ENCODE assay signal across 1 cellular context in genomic region chr18:2569338-2570207, GRCh38.
TF ChIP-seq lines count a peak whose summit lies in the region.

No MANE protein-coding gene starts in this region.

TF ChIP-seq in HCT116, 20 proteins besides CTCF, POLR2A, EP300 and RAD21 (continued from another document):
- TF ChIP-seq CEBPB (IDR thresholded peaks at IDR 0.05; ENCODE audit: low read depth) (no peak), REST (IDR thresholded peaks at IDR 0.05; ENCODE audit: low read depth) (no peak), EZH2phosphoT487 (IDR thresholded peaks at IDR 0.05; ENCODE audit: borderline replicate concordance) (no peak), ZFX (IDR thresholded peaks at IDR 0.05) (no peak), ATF3 (IDR thresholded peaks at IDR 0.05) (no peak), ZNF274 (IDR thresholded peaks at IDR 0.05; ENCODE audit: low read depth, low read length) (no peak), EGR1 (IDR thresholded peaks at IDR 0.05; ENCODE audit: low read depth) (no peak), EZH2 (IDR thresholded peaks at IDR 0.05) (no peak), YY1 (IDR thresholded peaks at IDR 0.05; ENCODE audit: extremely low read depth, insufficient replicate concordance, low read depth, low read length) (no peak), JUND (IDR thresholded peaks at IDR 0.05) (no peak), CBX3 (IDR thresholded peaks at IDR 0.05; ENCODE audit: low read depth) (no peak), ELF1 (IDR thresholded peaks at IDR 0.05; ENCODE audit: borderline replicate concordance, low read depth) (no peak), TCF7L2 (IDR thresholded peaks at IDR 0.05; ENCODE audit: borderline replicate concordance, extremely low read depth, insufficient read depth, insufficient read length) (no peak), SIN3A (IDR thresholded peaks at IDR 0.05; ENCODE audit: low read depth) (no peak), SRF (IDR thresholded peaks at IDR 0.05; ENCODE audit: low read depth) (no peak)
- TF ChIP-seq, protein P1, sequence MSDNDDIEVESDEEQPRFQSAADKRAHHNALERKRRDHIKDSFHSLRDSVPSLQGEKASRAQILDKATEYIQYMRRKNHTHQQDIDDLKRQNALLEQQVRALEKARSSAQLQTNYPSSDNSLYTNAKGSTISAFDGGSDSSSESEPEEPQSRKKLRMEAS (IDR thresholded peaks at IDR 0.05): no peak
- TF ChIP-seq, protein P2, sequence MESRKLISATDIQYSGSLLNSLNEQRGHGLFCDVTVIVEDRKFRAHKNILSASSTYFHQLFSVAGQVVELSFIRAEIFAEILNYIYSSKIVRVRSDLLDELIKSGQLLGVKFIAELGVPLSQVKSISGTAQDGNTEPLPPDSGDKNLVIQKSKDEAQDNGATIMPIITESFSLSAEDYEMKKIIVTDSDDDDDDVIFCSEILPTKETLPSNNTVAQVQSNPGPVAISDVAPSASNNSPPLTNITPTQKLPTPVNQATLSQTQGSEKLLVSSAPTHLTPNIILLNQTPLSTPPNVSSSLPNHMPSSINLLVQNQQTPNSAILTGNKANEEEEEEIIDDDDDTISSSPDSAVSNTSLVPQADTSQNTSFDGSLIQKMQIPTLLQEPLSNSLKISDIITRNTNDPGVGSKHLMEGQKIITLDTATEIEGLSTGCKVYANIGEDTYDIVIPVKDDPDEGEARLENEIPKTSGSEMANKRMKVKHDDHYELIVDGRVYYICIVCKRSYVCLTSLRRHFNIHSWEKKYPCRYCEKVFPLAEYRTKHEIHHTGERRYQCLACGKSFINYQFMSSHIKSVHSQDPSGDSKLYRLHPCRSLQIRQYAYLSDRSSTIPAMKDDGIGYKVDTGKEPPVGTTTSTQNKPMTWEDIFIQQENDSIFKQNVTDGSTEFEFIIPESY (IDR thresholded peaks at IDR 0.05; ENCODE audit: extremely low read depth, insufficient replicate concordance, low read length): no peak
